Comparison of ENCODE assay signal across 10 cellular contexts in genomic region chr18:2627821-2628276, GRCh38. TPM values are rescaled to one million over a fixed set of nuclear protein-coding genes. Genes with fewer than 3 reads are reported as not detected.
DNase-seq lines count a peak whose midpoint lies in the region; ATAC-seq lines count a peak whose summit lies in the region.
"Had no signal": no experiment of that assay in that cellular context is flagged by ENCODE, and none has a peak within 500 bp of the region (broad histone marks: within the 10 kb centered on the region; RNA-seq: fewer than 3 reads in every experiment).

No MANE protein-coding gene starts in this region.

- DNase-seq in NCI-H2227 (lab: John Stamatoyannopoulos, UW; ENCODE audit: unreplicated experiment) = peak; percentile 35
- DNase-seq in NCI-H2227 treated with DMSO at 0.1 percent for 48 hours (lab: John Stamatoyannopoulos, UW) = no peak
- no peak for DNase-seq in activated T-helper 1 cell treated with anti-CD3 and anti-CD28 coated beads, Interleukin-12 subunit alpha, Interleukin-12 subunit beta, Interleukin-2, Interleukin-4 antibody, amounts not matched to agents 30 ng/mL and 10 ng/mL and 1 ng/mL, durations not matched to agents 14 hours and 24 hours and 36 hours (ENCODE audit: low spot score)
- peak; percentile 42 to 86 for DNase-seq in trophoblast cell
- no peak for DNase-seq in NCI-H146 treated with DMSO at 0.1 percent for 48 hours (lab: John Stamatoyannopoulos, UW; ENCODE audit: unreplicated experiment)
- DNase-seq in activated gamma-delta T cell (lab: John Stamatoyannopoulos, UW) = no peak
- DNase-seq: 8988T, brain microvascular endothelial cell had no signal

- H2AFZ ChIP-seq in trophoblast cell (ENCODE audit: insufficient read depth, low read length, poor library complexity) = no peak overlapping the region

- H3K27me3 Mint-ChIP-seq in activated T-helper 1 cell treated with anti-CD3 and anti-CD28 coated beads, Interleukin-12 subunit alpha, Interleukin-12 subunit beta, Interleukin-2, Interleukin-4 antibody, amounts not matched to agents 30 ng/mL and 10 ng/mL and 1 ng/mL, durations not matched to agents 14 hours and 24 hours and 36 hours (ENCODE audit: insufficient read depth) = no peaks in the 10 kb centered on the region

- H3K4me3 ChIP-seq in trophoblast cell (ENCODE audit: low read depth, low read length) = no peak overlapping the region

- no peak overlapping the region for H3K27ac ChIP-seq in trophoblast cell (ENCODE audit: low read depth, low read length)
- H3K27ac ChIP-seq: brain microvascular endothelial cell had no signal

- H3K4me3 Mint-ChIP-seq in activated T-helper 1 cell treated with anti-CD3 and anti-CD28 coated beads, Interleukin-12 subunit alpha, Interleukin-12 subunit beta, Interleukin-2, Interleukin-4 antibody, amounts not matched to agents 30 ng/mL and 10 ng/mL and 1 ng/mL, durations not matched to agents 14 hours and 24 hours and 36 hours = no peak overlapping the region

- H2AK5ac ChIP-seq in trophoblast cell (ENCODE audit: low read length) = no peak overlapping the region

- no peaks in the 10 kb centered on the region for H3K79me2 ChIP-seq in trophoblast cell (ENCODE audit: control insufficient read depth, insufficient read depth, low read length, poor library complexity)

- no CpG with 5 or more reads among the region's 1 CpG for WGBS in trophoblast cell (ENCODE audit: extremely low coverage, insufficient coverage, insufficient read length)

- H3K36me3 ChIP-seq in trophoblast cell (ENCODE audit: control insufficient read depth in 1 of 2, insufficient read depth in 2 of 2, low read length in 2 of 2) = no peaks in the 10 kb centered on the region
- H3K36me3 ChIP-seq: brain microvascular endothelial cell had no signal

- no peak overlapping the region for H3K4me2 ChIP-seq in trophoblast cell (ENCODE audit: low read length)

- H2BK12ac ChIP-seq in trophoblast cell (ENCODE audit: low read length) = no peak overlapping the region

- ATAC-seq in HG03432 (IDR thresholded peaks at IDR 0.05; ENCODE audit: unreplicated experiment) (peak; percentile 52), HG02763 (IDR thresholded peaks at IDR 0.05; ENCODE audit: unreplicated experiment) (no peak)

- no peaks in the 10 kb centered on the region for H3K4me1 ChIP-seq in trophoblast cell (ENCODE audit: control insufficient read depth in 1 of 2, insufficient read depth in 2 of 2, low read length in 2 of 2)

- no peak overlapping the region for H3K14ac ChIP-seq in trophoblast cell (ENCODE audit: low read length)

- H4K91ac ChIP-seq in trophoblast cell (ENCODE audit: low read depth, low read length) = no peak overlapping the region

- H3K9me3 Mint-ChIP-seq in activated T-helper 1 cell treated with anti-CD3 and anti-CD28 coated beads, Interleukin-12 subunit alpha, Interleukin-12 subunit beta, Interleukin-2, Interleukin-4 antibody, amounts not matched to agents 30 ng/mL and 10 ng/mL and 1 ng/mL, durations not matched to agents 14 hours and 24 hours and 36 hours = peaks cover 19% of the 10 kb centered on the region

- no peak overlapping the region for H3K9ac ChIP-seq in trophoblast cell (ENCODE audit: low read length)

- no peaks in the 10 kb centered on the region for H3K27me3 ChIP-seq in trophoblast cell (ENCODE audit: insufficient read depth, low read length)
- H3K27me3 ChIP-seq: brain microvascular endothelial cell had no signal

- peaks cover 18% of the 10 kb centered on the region for H3K4me1 Mint-ChIP-seq in activated T-helper 1 cell treated with anti-CD3 and anti-CD28 coated beads, Interleukin-12 subunit alpha, Interleukin-12 subunit beta, Interleukin-2, Interleukin-4 antibody, amounts not matched to agents 30 ng/mL and 10 ng/mL and 1 ng/mL, durations not matched to agents 14 hours and 24 hours and 36 hours (ENCODE audit: low read depth)

- H4K12ac ChIP-seq in trophoblast cell (ENCODE audit: low read depth, low read length) = no peak overlapping the region

- no peak overlapping the region for H3K23ac ChIP-seq in trophoblast cell (ENCODE audit: low read length)

- H3K18ac ChIP-seq in trophoblast cell (ENCODE audit: low read length) = no peak overlapping the region

- intact Hi-C loops in activated T-helper 1 cell treated with anti-CD3 and anti-CD28 coated beads, Interleukin-12 subunit alpha, Interleukin-12 subunit beta, Interleukin-2, Interleukin-4 antibody, amounts not matched to agents 30 ng/mL and 10 ng/mL and 1 ng/mL, durations not matched to agents 14 hours and 24 hours and 36 hours (cut with micrococcal nuclease) = loop anchor here (1.0 to 2.0 kb wide), 3 partner anchors 8 to 17 kb away; no protein-coding TSS in a partner anchor

- H3K4ac ChIP-seq in trophoblast cell (ENCODE audit: low read depth, low read length) = no peak overlapping the region

- H4K8ac ChIP-seq in trophoblast cell (ENCODE audit: low read depth, low read length) = no peak overlapping the region

- peaks cover 6% of the 10 kb centered on the region for H3K36me3 Mint-ChIP-seq in activated T-helper 1 cell treated with anti-CD3 and anti-CD28 coated beads, Interleukin-12 subunit alpha, Interleukin-12 subunit beta, Interleukin-2, Interleukin-4 antibody, amounts not matched to agents 30 ng/mL and 10 ng/mL and 1 ng/mL, durations not matched to agents 14 hours and 24 hours and 36 hours (ENCODE audit: low read depth)

- H3K79me1 ChIP-seq in trophoblast cell (ENCODE audit: low read length) = no peaks in the 10 kb centered on the region

- peak overlapping the region; percentile 29 for H3K27ac Mint-ChIP-seq in activated T-helper 1 cell treated with anti-CD3 and anti-CD28 coated beads, Interleukin-12 subunit alpha, Interleukin-12 subunit beta, Interleukin-2, Interleukin-4 antibody, amounts not matched to agents 30 ng/mL and 10 ng/mL and 1 ng/mL, durations not matched to agents 14 hours and 24 hours and 36 hours

- no peak overlapping the region for H2BK5ac ChIP-seq in trophoblast cell (ENCODE audit: low read depth, low read length, poor library complexity)

- no peak overlapping the region for H2BK120ac ChIP-seq in trophoblast cell (ENCODE audit: insufficient read depth, low read length, poor library complexity)

- H3K9me3 ChIP-seq in trophoblast cell (ENCODE audit: insufficient read depth, low read depth, low read length) = no peaks in the 10 kb centered on the region

RNA-seq across cellular contexts. Expression of gene SMCHD1, which starts 27.7 kb away (rescaled TPM):
- total RNA-seq in activated T-helper 1 cell treated with anti-CD3 and anti-CD28 coated beads, Interleukin-12 subunit alpha, Interleukin-12 subunit beta, Interleukin-2, Interleukin-4 antibody, amounts not matched to agents 30 ng/mL and 10 ng/mL and 1 ng/mL, durations not matched to agents 14 hours and 24 hours and 36 hours = 98.6 and 112 TPM in 2 replicates
- polyA plus RNA-seq in trophoblast cell (2013) = 32.4 and 35.5 TPM in 2 replicates

RNA-seq across cellular contexts. Expression of gene NDC80, which starts 56.5 kb away (rescaled TPM):
- total RNA-seq in activated T-helper 1 cell treated with anti-CD3 and anti-CD28 coated beads, Interleukin-12 subunit alpha, Interleukin-12 subunit beta, Interleukin-2, Interleukin-4 antibody, amounts not matched to agents 30 ng/mL and 10 ng/mL and 1 ng/mL, durations not matched to agents 14 hours and 24 hours and 36 hours = 41.2 and 42.6 TPM in 2 replicates
- 20.3 and 21.3 TPM in 2 replicates for polyA plus RNA-seq in trophoblast cell (2013)

RNA-seq across cellular contexts. Expression of gene METTL4, which starts 56.5 kb away (rescaled TPM):
- total RNA-seq in activated T-helper 1 cell treated with anti-CD3 and anti-CD28 coated beads, Interleukin-12 subunit alpha, Interleukin-12 subunit beta, Interleukin-2, Interleukin-4 antibody, amounts not matched to agents 30 ng/mL and 10 ng/mL and 1 ng/mL, durations not matched to agents 14 hours and 24 hours and 36 hours = 15.0 and 26.2 TPM in 2 replicates
- 7.5 and 8.0 TPM in 2 replicates for polyA plus RNA-seq in trophoblast cell (2013)

Comparison
In these comparisons a context has a peak if more than half of its experiments do, and no peak if none do; other contexts are left out.
1. DNase-seq: peak in NCI-H2227 (single experiment) and trophoblast cell (2 of 2); none in NCI-H2227 treated with DMSO at 0.1 percent for 48 hours (single experiment), activated T-helper 1 cell treated with anti-CD3 and anti-CD28 coated beads, Interleukin-12 subunit alpha, Interleukin-12 subunit beta, Interleukin-2, Interleukin-4 antibody, amounts not matched to agents 30 ng/mL and 10 ng/mL and 1 ng/mL, durations not matched to agents 14 hours and 24 hours and 36 hours (single experiment), NCI-H146 treated with DMSO at 0.1 percent for 48 hours (single experiment) and activated gamma-delta T cell (single experiment).